Comparison of ENCODE assay signal across 18 cellular contexts in genomic region chr17:177155-177554, GRCh38. TPM values are rescaled to one million over a fixed set of nuclear protein-coding genes. Genes with fewer than 3 reads are reported as not detected.
DNase-seq lines count a peak whose midpoint lies in the region; ATAC-seq and TF ChIP-seq lines count a peak whose summit lies in the region.
"Had no signal": no experiment of that assay in that cellular context is flagged by ENCODE, and none has a peak within 500 bp of the region (broad histone marks: within the 10 kb centered on the region; RNA-seq: fewer than 3 reads in every experiment).

No MANE protein-coding gene starts in this region.

- H3K4me3 Mint-ChIP-seq in CD14-positive monocyte (no peak overlapping the region), T-helper 17 cell (no peak overlapping the region), nephron (peak overlapping the region; percentile 16 to 50 (median 46))
- H3K4me3 Mint-ChIP-seq: CD4-positive, CD25-positive, alpha-beta regulatory T cell; GM23338; H9 had no signal

- H3K9me3 ChIP-seq in T-helper 17 cell (ENCODE audit: control insufficient read depth, low read length, poor library complexity, severe bottlenecking), result no peaks in the 10 kb centered on the region
- H3K9me3 ChIP-seq: BLaER1 had no signal

- H3K27me3 Mint-ChIP-seq in CD14-positive monocyte (ENCODE audit: low read depth in 3 of 3), result peaks cover 27 to 46% (median 30%) of the 10 kb centered on the region in 3 donors
- peaks cover 19% of the 10 kb centered on the region for H3K27me3 Mint-ChIP-seq in T-helper 17 cell
- H3K27me3 Mint-ChIP-seq in nephron (ENCODE audit: low read depth), result peaks cover 12% of the 10 kb centered on the region

- ATAC-seq in T-helper 17 cell (no peak), GM21360 (IDR thresholded peaks at IDR 0.05; ENCODE audit: unreplicated experiment) (no peak)
- ATAC-seq: GM12878, GM23338 had no signal

- H3K4me1 Mint-ChIP-seq in CD14-positive monocyte (peaks cover 4% of the 10 kb centered on the region), T-helper 17 cell (peaks cover 4% of the 10 kb centered on the region), nephron (peaks cover 20% of the 10 kb centered on the region)

- intact Hi-C loops in CD14-positive monocyte (cut with micrococcal nuclease), result no loop called here

- DNase-seq in NCI-H1417 (lab: John Stamatoyannopoulos, UW) (peak in 2 of 3 experiments; percentile 11 to 74), NCI-H1417 treated with DMSO at 0.1 percent for 48 hours (lab: John Stamatoyannopoulos, UW) (no peak), CD14-positive monocyte (ENCODE audit: low spot score) (peak; percentile 7), T-helper 17 cell (no peak), hippocampal formation (lab: John Stamatoyannopoulos, UW) (no peak)
- DNase-seq: 8988T; AML-193; CD4-positive, CD25-positive, alpha-beta regulatory T cell; DMS79; H9; IMR-90 had no signal

- peaks cover 0 to 3% (median 3%) of the 10 kb centered on the region in 7 donors for H3K9me3 Mint-ChIP-seq in CD14-positive monocyte
- no peaks in the 10 kb centered on the region for H3K9me3 Mint-ChIP-seq in nephron
- H3K9me3 Mint-ChIP-seq: CD4-positive, CD25-positive, alpha-beta regulatory T cell; GM23338; H9 had no signal

- no peak overlapping the region for H3K27ac Mint-ChIP-seq in CD14-positive monocyte
- peak overlapping the region; percentile 57 for H3K27ac Mint-ChIP-seq in T-helper 17 cell
- H3K27ac Mint-ChIP-seq in nephron, result peak overlapping the region in 1 of 3 experiments; percentile 49
- H3K27ac Mint-ChIP-seq: CD4-positive, CD25-positive, alpha-beta regulatory T cell; GM23338; H9 had no signal

- TF ChIP-seq CTCF in CD14-positive monocyte (IDR thresholded peaks at IDR 0.05) (no peak), nephron (IDR thresholded peaks at IDR 0.05; ENCODE audit: unreplicated experiment in 3 of 3) (no peak)

- H3K36me3 Mint-ChIP-seq in CD14-positive monocyte (peaks cover 0 to 3% of the 10 kb centered on the region in 2 donors), T-helper 17 cell (ENCODE audit: low read depth) (no peaks in the 10 kb centered on the region), nephron (ENCODE audit: low read depth) (no peaks in the 10 kb centered on the region)
- H3K36me3 Mint-ChIP-seq: CD4-positive, CD25-positive, alpha-beta regulatory T cell had no signal

RNA-seq across cellular contexts. Expression of gene DOC2B, which starts 4.3 kb away (rescaled TPM):
- under 1 TPM in 1 of 2 donors, not detected in 1; 0.02 TPM for polyA plus RNA-seq in CD14-positive monocyte
- under 1 TPM; 0.18 to 0.40 TPM for total RNA-seq in T-helper 17 cell
- total RNA-seq: CD4-positive, CD25-positive, alpha-beta regulatory T cell; G401; GM12878; HT-29; IMR-90 had no signal
- polyA plus RNA-seq: CD4-positive, CD25-positive, alpha-beta regulatory T cell; GM12878; IMR-90 had no signal

RNA-seq across cellular contexts. Expression of gene SCGB1C2, which starts 39.8 kb away (rescaled TPM):
- not detected for polyA plus RNA-seq in CD14-positive monocyte
- total RNA-seq in T-helper 17 cell, result not detected
- total RNA-seq: CD4-positive, CD25-positive, alpha-beta regulatory T cell; G401; GM12878; GM23338; H9; HT-29; IMR-90 had no signal
- polyA plus RNA-seq: CD4-positive, CD25-positive, alpha-beta regulatory T cell; GM12878; GM23338; IMR-90 had no signal

Comparison
In these comparisons a context has a peak if more than half of its experiments do, and no peak if none do; other contexts are left out.
1. DNase-seq: peak in NCI-H1417 (2 of 3) and CD14-positive monocyte (single experiment); none in NCI-H1417 treated with DMSO at 0.1 percent for 48 hours (single experiment), T-helper 17 cell (0 of 3) and hippocampal formation (0 of 2).
2. H3K4me3 Mint-ChIP-seq: peak in nephron (3 of 3); none in CD14-positive monocyte (0 of 2) and T-helper 17 cell (single experiment).